ENCODE assay signal across 10 cellular contexts in genomic region chr6:107179004-107179403, GRCh38.
DNase-seq lines count a peak whose midpoint lies in the region; ATAC-seq and TF ChIP-seq lines count a peak whose summit lies in the region.
"Had no signal": no experiment of that assay in that cellular context is flagged by ENCODE, and none has a peak within 500 bp of the region (broad histone marks: within the 10 kb centered on the region; RNA-seq: fewer than 3 reads in every experiment).

No MANE protein-coding gene starts in this region.

- DNase-seq in A673 (ENCODE audit: low spot score) (peak; percentile 29), GDM1 (lab: John Stamatoyannopoulos, UW) (peak; percentile 3), NCI-H82 (lab: John Stamatoyannopoulos, UW) (peak; percentile 64), epithelial cell of proximal tubule (ENCODE audit: low read depth) (no peak)
- DNase-seq: activated CD4-positive, alpha-beta T cell treated with anti-CD3 and anti-CD28 coated beads for 4 hours; stimulated activated CD4-positive, alpha-beta T cell treated with anti-CD3 and anti-CD28 coated beads, Interleukin-4, amount 100 ng/mL, for 4 hours had no signal

- H3K4me1 ChIP-seq in A673 (ENCODE audit: insufficient read depth, low read length, poor library complexity, severe bottlenecking) = no peaks in the 10 kb centered on the region

- intact Hi-C loops in A673 (cut with micrococcal nuclease; ENCODE audit: unreplicated experiment) = loop anchor here (5.0 kb wide), 1 partner anchor 478 kb away; no protein-coding TSS in a partner anchor

- no peak overlapping the region for H3K4me3 ChIP-seq in A673 (ENCODE audit: low read depth, low read length, poor library complexity, severe bottlenecking)
- H3K4me3 ChIP-seq in epithelial cell of proximal tubule (ENCODE audit: low read depth, low read length) = no peak overlapping the region

- POLR2A ChIA-PET in A673 (lab: Charles Lee; ENCODE audit: low non-redundant PET) = interaction anchor here (0.6 to 0.7 kb wide), 2 partner anchors 38 to 344 kb away, joined by 4 to 9 read pairs; no protein-coding TSS in a partner anchor

- H3K27ac ChIP-seq in A673 (ENCODE audit: low read depth, low read length, poor library complexity, severe bottlenecking) = no peak overlapping the region

- no peaks in the 10 kb centered on the region for H3K27me3 ChIP-seq in A673 (replicated peaks; ENCODE audit: insufficient read depth, low read depth, low read length, poor library complexity)

- H3K36me3 ChIP-seq in A673 (ENCODE audit: insufficient read depth, low read length, poor library complexity, severe bottlenecking) = no peaks in the 10 kb centered on the region

- CTCF ChIA-PET in A673 (lab: Charles Lee) = interaction anchor here (0.6 kb wide), 1 partner anchor 405 kb away, joined by 6 read pairs; no protein-coding TSS in a partner anchor

- BruUV-seq in A673 (replicated peaks; lab: Mats Ljungman, UMichigan) = no TSS peak

- no peaks in the 10 kb centered on the region for H3K9me3 ChIP-seq in A673 (ENCODE audit: low read depth, low read length, poor library complexity, severe bottlenecking)

- ATAC-seq in GM21737 (IDR thresholded peaks at IDR 0.05; ENCODE audit: unreplicated experiment) = no peak
- no peak for ATAC-seq in GM18870 (IDR thresholded peaks at IDR 0.05; ENCODE audit: unreplicated experiment)
- no peak for ATAC-seq in GM18502 (IDR thresholded peaks at IDR 0.05; ENCODE audit: poor library complexity, unreplicated experiment)
- ATAC-seq in GM18520 (IDR thresholded peaks at IDR 0.05; ENCODE audit: unreplicated experiment) = no peak

- TF ChIP-seq CTCF in A673 (conservative IDR thresholded peaks at IDR 0.05; ENCODE audit: low read depth, low read length) (peak; percentile 50), epithelial cell of proximal tubule (conservative IDR thresholded peaks at IDR 0.05; ENCODE audit: low read depth, low read length) (peak; percentile 51)
